In genomic region chr11:43316451-43316850, GRCh38 we compare ENCODE assay signal across 12 cellular contexts. TPM values are rescaled to one million over a fixed set of nuclear protein-coding genes. Genes with fewer than 3 reads are reported as not detected.
DNase-seq lines count a peak whose midpoint lies in the region; ATAC-seq and TF ChIP-seq lines count a peak whose summit lies in the region.
"Had no signal": no experiment of that assay in that cellular context is flagged by ENCODE, and none has a peak within 500 bp of the region (broad histone marks: within the 10 kb centered on the region; RNA-seq: fewer than 3 reads in every experiment).

No MANE protein-coding gene starts in this region.

- intact Hi-C loops in Calu3 (cut with micrococcal nuclease; ENCODE audit: unreplicated experiment) (loop anchor here (5.0 kb wide), 1 partner anchor 96 kb away; no protein-coding TSS in a partner anchor), lower leg skin (cut with DNase I; ENCODE audit: low total_unique reads) (loop anchor here (10.0 kb wide), 1 partner anchor 98 kb away; no protein-coding TSS in a partner anchor)

- no peak overlapping the region for H3K4me3 ChIP-seq in lower leg skin (ENCODE audit: low read depth, poor library complexity, severe bottlenecking)
- H3K4me3 ChIP-seq: breast epithelium, skin epidermis had no signal

- POLR2A ChIA-PET in activated CD4-positive, alpha-beta memory T cell treated with anti-CD3 and anti-CD28 coated beads, Interleukin-2, amount 10 ng/mL, durations not matched to agents 7 days and 5 days (lab: Charles Lee): interaction anchor here (2.6 kb wide), 1 partner anchor 42 kb away, joined by 11 read pairs; the partner anchor contains the start of gene TTC17

- 84 to 87% methylated on average over 6 of the region's 6 CpGs for WGBS in lower leg skin, 2 donors

- no peak overlapping the region for H3K27ac Mint-ChIP-seq in Calu3 (ENCODE audit: unreplicated experiment)
- peak overlapping the region; percentile 21 for H3K27ac Mint-ChIP-seq in activated CD4-positive, alpha-beta memory T cell treated with anti-CD3 and anti-CD28 coated beads, Interleukin-2, amount 10 ng/mL, durations not matched to agents 7 days and 5 days

- peak; percentile 34 for ATAC-seq in HG02870 (IDR thresholded peaks at IDR 0.05; ENCODE audit: unreplicated experiment)
- ATAC-seq in GM18907 (IDR thresholded peaks at IDR 0.05; ENCODE audit: unreplicated experiment): no peak
- ATAC-seq in HG02588 (IDR thresholded peaks at IDR 0.05; ENCODE audit: unreplicated experiment): no peak
- ATAC-seq: foreskin keratinocyte had no signal

- no TSS peak for BruUV-seq in Calu3 (replicated peaks; lab: Mats Ljungman, UMichigan)

- TF ChIP-seq CTCF in Calu3 (IDR thresholded peaks at IDR 0.05; ENCODE audit: unreplicated experiment) (no peak), lower leg skin (IDR thresholded peaks at IDR 0.05) (no peak)

- peaks cover 33% of the 10 kb centered on the region for H3K4me1 Mint-ChIP-seq in Calu3 (ENCODE audit: low read depth, unreplicated experiment)
- H3K4me1 Mint-ChIP-seq in activated CD4-positive, alpha-beta memory T cell treated with anti-CD3 and anti-CD28 coated beads, Interleukin-2, amount 10 ng/mL, durations not matched to agents 7 days and 5 days: peaks cover 44% of the 10 kb centered on the region

- CTCF ChIA-PET in Calu3 (lab: Charles Lee): no interaction called here
- CTCF ChIA-PET in activated CD4-positive, alpha-beta memory T cell treated with anti-CD3 and anti-CD28 coated beads, Interleukin-2, amount 10 ng/mL, durations not matched to agents 7 days and 5 days (lab: Charles Lee): interaction anchor here (1.9 kb wide), 1 partner anchor 102 kb away, joined by 5 read pairs; no protein-coding TSS in a partner anchor

- H3K36me3 Mint-ChIP-seq in Calu3 (ENCODE audit: insufficient read depth, unreplicated experiment): peaks cover 24% of the 10 kb centered on the region
- peaks cover 12% of the 10 kb centered on the region for H3K36me3 Mint-ChIP-seq in activated CD4-positive, alpha-beta memory T cell treated with anti-CD3 and anti-CD28 coated beads, Interleukin-2, amount 10 ng/mL, durations not matched to agents 7 days and 5 days (ENCODE audit: low read depth)

- H3K27me3 Mint-ChIP-seq in Calu3 (ENCODE audit: unreplicated experiment): no peaks in the 10 kb centered on the region
- no peaks in the 10 kb centered on the region for H3K27me3 Mint-ChIP-seq in activated CD4-positive, alpha-beta memory T cell treated with anti-CD3 and anti-CD28 coated beads, Interleukin-2, amount 10 ng/mL, durations not matched to agents 7 days and 5 days

- no peak for TF ChIP-seq POLR2A in lower leg skin (IDR thresholded peaks at IDR 0.05)

- DNase-seq in Calu3: peak; percentile 3
- DNase-seq in activated CD4-positive, alpha-beta memory T cell treated with anti-CD3 and anti-CD28 coated beads, Interleukin-2, amount 10 ng/mL, durations not matched to agents 7 days and 5 days: peak; percentile 41
- DNase-seq in kidney glomerular epithelial cell (lab: John Stamatoyannopoulos, UW): peak; percentile 37
- no peak for DNase-seq in NCI-H187 (lab: John Stamatoyannopoulos, UW)
- DNase-seq in lower leg skin (ENCODE audit: low spot score in 2 of 2): no peak
- DNase-seq: NCI-H774 had no signal

- no peak overlapping the region for H3K4me3 Mint-ChIP-seq in Calu3 (ENCODE audit: low read depth, unreplicated experiment)
- no peak overlapping the region for H3K4me3 Mint-ChIP-seq in activated CD4-positive, alpha-beta memory T cell treated with anti-CD3 and anti-CD28 coated beads, Interleukin-2, amount 10 ng/mL, durations not matched to agents 7 days and 5 days

- H3K9me3 Mint-ChIP-seq in Calu3 (ENCODE audit: low read depth, unreplicated experiment): no peaks in the 10 kb centered on the region
- H3K9me3 Mint-ChIP-seq in activated CD4-positive, alpha-beta memory T cell treated with anti-CD3 and anti-CD28 coated beads, Interleukin-2, amount 10 ng/mL, durations not matched to agents 7 days and 5 days: no peaks in the 10 kb centered on the region

RNA-seq across cellular contexts. Expression of gene API5, which starts 4.7 kb away (rescaled TPM):
- total RNA-seq in Calu3 (2022) (114 and 117 TPM in 2 replicates), lower leg skin (10 to 100 TPM; 55.0 to 73.3 (median 64.7) TPM)
- 100 to 1,000 TPM in 1 of 2 experiments, 10 to 100 TPM in 1; 98.0 to 103 TPM for total RNA-seq in activated CD4-positive, alpha-beta memory T cell treated with anti-CD3 and anti-CD28 coated beads, Interleukin-2, amount 10 ng/mL, durations not matched to agents 7 days and 5 days

RNA-seq across cellular contexts. Expression of gene TTC17, which starts 42.3 kb away (rescaled TPM):
- 77.7 and 79.0 TPM in 2 replicates for total RNA-seq in Calu3 (2022)
- 10 to 100 TPM; 71.7 to 72.8 TPM for total RNA-seq in activated CD4-positive, alpha-beta memory T cell treated with anti-CD3 and anti-CD28 coated beads, Interleukin-2, amount 10 ng/mL, durations not matched to agents 7 days and 5 days
- 10 to 100 TPM; 62.6 to 71.4 (median 68.4) TPM for total RNA-seq in lower leg skin

Comparison
In these comparisons a context has a peak if more than half of its experiments do, and no peak if none do; other contexts are left out.
1. DNase-seq: peak in Calu3 (single experiment), activated CD4-positive, alpha-beta memory T cell treated with anti-CD3 and anti-CD28 coated beads, Interleukin-2, amount 10 ng/mL, durations not matched to agents 7 days and 5 days (single experiment) and kidney glomerular epithelial cell (single experiment); none in NCI-H187 (0 of 2) and lower leg skin (0 of 2).